18 cellular contexts compared by ENCODE assay signal in the genomic region with DNA sequence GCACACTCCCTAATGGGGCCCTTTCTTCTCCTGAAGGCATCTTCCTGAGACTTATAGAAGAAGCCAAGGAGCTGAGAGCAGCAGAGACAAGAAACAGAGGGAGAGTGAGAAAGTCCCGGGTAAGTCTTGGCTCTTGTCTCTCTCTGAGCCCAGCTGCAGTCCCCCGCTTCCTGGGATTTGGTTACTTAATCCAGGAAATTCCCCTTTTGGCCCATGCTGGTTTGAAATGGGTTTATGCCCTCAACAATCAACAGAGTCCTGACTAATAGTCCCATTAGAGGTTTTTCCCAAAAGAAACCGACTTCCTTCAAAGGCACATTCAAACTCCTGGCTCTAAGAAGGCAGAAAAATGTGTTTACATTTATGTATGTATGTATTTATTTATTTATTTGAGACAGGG.
DNase-seq lines count a peak whose midpoint lies in the region; ATAC-seq and TF ChIP-seq lines count a peak whose summit lies in the region.
"Had no signal": no experiment of that assay in that cellular context is flagged by ENCODE, and none has a peak within 500 bp of the region (broad histone marks: within the 10 kb centered on the region; RNA-seq: fewer than 3 reads in every experiment).

No MANE protein-coding gene starts in this region.

- H3K27ac ChIP-seq in ACC112 (ENCODE audit: low read depth, low read length), result peak overlapping the region; percentile 40

- no peaks in the 10 kb centered on the region for H3K27me3 ChIP-seq in ACC112 (ENCODE audit: insufficient read depth, low read length)

- TF ChIP-seq CTCF in astrocyte of the spinal cord (IDR thresholded peaks at IDR 0.05; ENCODE audit: low read depth, low read length), result no peak

- H2AFZ ChIP-seq in ACC112 (ENCODE audit: low read length, unreplicated experiment), result no peak overlapping the region

- H3K36me3 ChIP-seq in ACC112 (ENCODE audit: insufficient read depth, low read length), result no peaks in the 10 kb centered on the region

- in situ Hi-C loops in astrocyte of the spinal cord (cut with HindIII; ENCODE audit: low sequenced_read_pairs), result no loop called here

- H3K4me3 ChIP-seq in ACC112 (ENCODE audit: low read depth, low read length) (no peak overlapping the region), astrocyte of the spinal cord (ENCODE audit: low read depth, low read length) (no peak overlapping the region)

- DNase-seq in HS-5 (ENCODE audit: low read depth) (peak; percentile 53), astrocyte of the spinal cord (ENCODE audit: low read depth, low spot score) (peak; percentile 51), hepatic stellate cell (ENCODE audit: low spot score) (peak; percentile 37), NCI-H1092 treated with DMSO at 0.1 percent for 48 hours (lab: John Stamatoyannopoulos, UW) (no peak), NCI-H1694 treated with DMSO at 0.1 percent for 48 hours (lab: John Stamatoyannopoulos, UW) (no peak)
- DNase-seq: ACHN; activated naive CD8-positive, alpha-beta T cell treated with anti-CD3 and anti-CD28 coated beads for 36 hours; activated T-cell treated with anti-CD3 and anti-CD28 coated beads, Interleukin-2, amount 50 U/mL, for 1 hour; Caco-2; mesendoderm; NCI-H2029 treated with DMSO at 0.1 percent for 48 hours; NCI-H748 treated with DMSO at 0.1 percent for 48 hours; small intestine; stimulated activated naive CD8-positive, alpha-beta T cell treated with anti-CD3 and anti-CD28 coated beads, Interleukin-15, amount 100 ng/mL, for 72 hours; T-helper 17 cell had no signal

- peaks cover 31% of the 10 kb centered on the region for H3K4me1 ChIP-seq in ACC112 (ENCODE audit: control insufficient read depth, insufficient read depth, low read length, unreplicated experiment)

- ATAC-seq in HG03135 (IDR thresholded peaks at IDR 0.05; ENCODE audit: unreplicated experiment) (no peak), HG02623 (IDR thresholded peaks at IDR 0.05; ENCODE audit: unreplicated experiment) (no peak)
- ATAC-seq: stimulated activated naive CD8-positive, alpha-beta T cell treated with anti-CD3 and anti-CD28 coated beads, Interleukin-15, amount 100 ng/mL, for 72 hours; T-helper 17 cell had no signal

- H3K79me2 ChIP-seq in ACC112 (ENCODE audit: control insufficient read depth, insufficient read depth, low read length, unreplicated experiment), result no peaks in the 10 kb centered on the region

Comparison
In these comparisons a context has a peak if more than half of its experiments do, and no peak if none do; other contexts are left out.
1. DNase-seq: peak in HS-5 (single experiment), astrocyte of the spinal cord (single experiment) and hepatic stellate cell (single experiment); none in NCI-H1092 treated with DMSO at 0.1 percent for 48 hours (single experiment) and NCI-H1694 treated with DMSO at 0.1 percent for 48 hours (single experiment).